In the genomic region with DNA sequence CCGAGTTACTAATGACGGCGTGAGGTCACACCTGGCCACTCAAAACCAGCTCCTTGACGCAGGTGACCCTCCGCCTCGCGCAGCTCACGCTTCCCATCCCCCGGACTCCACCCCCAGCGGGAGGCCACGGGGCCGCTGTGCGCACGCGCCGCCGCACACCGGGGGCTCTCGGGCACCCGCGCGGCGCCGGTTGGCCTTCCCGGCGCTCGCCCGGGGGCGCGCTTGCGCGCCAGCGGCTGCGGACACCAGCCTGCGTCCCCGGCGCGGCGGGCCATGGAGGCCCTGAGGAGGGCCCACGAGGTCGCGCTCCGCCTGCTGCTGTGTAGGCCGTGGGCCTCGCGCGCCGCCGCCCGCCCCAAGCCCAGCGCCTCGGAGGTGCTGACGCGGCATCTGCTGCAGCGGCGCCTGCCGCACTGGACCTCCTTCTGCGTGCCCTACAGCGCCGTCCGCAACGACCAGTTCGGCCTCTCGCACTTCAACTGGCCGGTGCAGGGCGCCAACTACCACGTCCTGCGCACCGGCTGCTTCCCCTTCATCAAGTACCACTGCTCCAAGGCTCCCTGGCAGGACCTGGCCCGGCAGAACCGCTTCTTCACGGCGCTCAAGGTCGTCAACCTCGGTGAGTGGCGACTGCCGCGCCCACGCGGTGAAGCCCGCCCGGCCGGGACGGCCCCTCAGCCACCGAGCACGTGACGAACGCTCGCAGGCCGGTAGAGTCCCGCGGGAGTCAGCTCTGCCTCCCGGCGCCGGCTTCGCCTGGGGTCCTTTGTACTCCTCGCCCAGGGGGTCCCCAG, we compare ENCODE assay signal across 1 cellular context.
TF ChIP-seq lines count a peak whose summit lies in the region.

C15orf61 (plus strand) TSS at position 156 of the 794 bp plus-strand sequence; CDS start at position 274, 118 bp downstream.

TF ChIP-seq in WTC11, 78 proteins besides CTCF, POLR2A, EP300 and RAD21 (continued from another document and continues in another):
- TF ChIP-seq, protein P1, sequence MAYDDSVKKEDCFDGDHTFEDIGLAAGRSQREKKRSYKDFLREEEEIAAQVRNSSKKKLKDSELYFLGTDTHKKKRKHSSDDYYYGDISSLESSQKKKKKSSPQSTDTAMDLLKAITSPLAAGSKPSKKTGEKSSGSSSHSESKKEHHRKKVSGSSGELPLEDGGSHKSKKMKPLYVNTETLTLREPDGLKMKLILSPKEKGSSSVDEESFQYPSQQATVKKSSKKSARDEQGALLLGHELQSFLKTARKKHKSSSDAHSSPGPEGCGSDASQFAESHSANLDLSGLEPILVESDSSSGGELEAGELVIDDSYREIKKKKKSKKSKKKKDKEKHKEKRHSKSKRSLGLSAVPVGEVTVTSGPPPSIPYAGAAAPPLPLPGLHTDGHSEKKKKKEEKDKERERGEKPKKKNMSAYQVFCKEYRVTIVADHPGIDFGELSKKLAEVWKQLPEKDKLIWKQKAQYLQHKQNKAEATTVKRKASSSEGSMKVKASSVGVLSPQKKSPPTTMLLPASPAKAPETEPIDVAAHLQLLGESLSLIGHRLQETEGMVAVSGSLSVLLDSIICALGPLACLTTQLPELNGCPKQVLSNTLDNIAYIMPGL (CRISPR knock-in tag; IDR thresholded peaks at IDR 0.05) = peak; percentile 61; the same call in 1 of the 2 replicates
- TF ChIP-seq, protein P2, sequence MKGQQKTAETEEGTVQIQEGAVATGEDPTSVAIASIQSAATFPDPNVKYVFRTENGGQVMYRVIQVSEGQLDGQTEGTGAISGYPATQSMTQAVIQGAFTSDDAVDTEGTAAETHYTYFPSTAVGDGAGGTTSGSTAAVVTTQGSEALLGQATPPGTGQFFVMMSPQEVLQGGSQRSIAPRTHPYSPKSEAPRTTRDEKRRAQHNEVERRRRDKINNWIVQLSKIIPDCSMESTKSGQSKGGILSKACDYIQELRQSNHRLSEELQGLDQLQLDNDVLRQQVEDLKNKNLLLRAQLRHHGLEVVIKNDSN (CRISPR knock-in tag; IDR thresholded peaks at IDR 0.05) = peak; percentile 94
- TF ChIP-seq TCF7 (CRISPR knock-in tag; IDR thresholded peaks at IDR 0.05; ENCODE audit: low read depth) (peak; percentile 86; the same call in 1 of the 2 replicates), ZNF396 (CRISPR knock-in tag; IDR thresholded peaks at IDR 0.05; ENCODE audit: borderline replicate concordance) (no peak), ATF3 (CRISPR knock-in tag; conservative IDR thresholded peaks at IDR 0.05) (no peak), ZNF219 (CRISPR knock-in tag; IDR thresholded peaks at IDR 0.05; ENCODE audit: borderline replicate concordance) (peak; percentile 89), NFE2L1 (CRISPR knock-in tag; IDR thresholded peaks at IDR 0.05) (peak; percentile 82), CBFB (CRISPR knock-in tag; IDR thresholded peaks at IDR 0.05; ENCODE audit: low read depth) (0 out of 2 replicates have a peak, but pooled peaks have one; percentile 11), PREB (CRISPR knock-in tag; IDR thresholded peaks at IDR 0.05; ENCODE audit: borderline replicate concordance) (peak; percentile 88; the same call in 1 of the 2 replicates), ZNF532 (CRISPR knock-in tag; IDR thresholded peaks at IDR 0.05; ENCODE audit: borderline replicate concordance) (no peak), ETV6 (CRISPR knock-in tag; IDR thresholded peaks at IDR 0.05) (0 out of 2 replicates have a peak, but pooled peaks have one; percentile 49), TP53 (CRISPR knock-in tag; IDR thresholded peaks at IDR 0.05) (peak; percentile 94), ATF6 (CRISPR knock-in tag; IDR thresholded peaks at IDR 0.05) (no peak), KAT7 (CRISPR knock-in tag; IDR thresholded peaks at IDR 0.05; ENCODE audit: borderline replicate concordance) (peak; percentile 85; the same call in 1 of the 2 replicates), ZNF423 (CRISPR knock-in tag; IDR thresholded peaks at IDR 0.05) (peak; percentile 96), MAX (CRISPR knock-in tag; IDR thresholded peaks at IDR 0.05) (peak; percentile 96), NR3C1 (CRISPR knock-in tag; conservative IDR thresholded peaks at IDR 0.05; ENCODE audit: low read depth) (0 out of 2 replicates have a peak, but pooled peaks have one; percentile 16), MLX (CRISPR knock-in tag; IDR thresholded peaks at IDR 0.05) (0 out of 2 replicates have a peak, but pooled peaks have one; percentile 66), SMAD4 (CRISPR knock-in tag; IDR thresholded peaks at IDR 0.05) (peak; percentile 63; the same call in 1 of the 2 replicates), MYBL2 (CRISPR knock-in tag; IDR thresholded peaks at IDR 0.05) (peak; percentile 80), CREB1 (CRISPR knock-in tag; IDR thresholded peaks at IDR 0.05) (peak; percentile 81; the same call in 1 of the 2 replicates)
- TF ChIP-seq, protein P3, sequence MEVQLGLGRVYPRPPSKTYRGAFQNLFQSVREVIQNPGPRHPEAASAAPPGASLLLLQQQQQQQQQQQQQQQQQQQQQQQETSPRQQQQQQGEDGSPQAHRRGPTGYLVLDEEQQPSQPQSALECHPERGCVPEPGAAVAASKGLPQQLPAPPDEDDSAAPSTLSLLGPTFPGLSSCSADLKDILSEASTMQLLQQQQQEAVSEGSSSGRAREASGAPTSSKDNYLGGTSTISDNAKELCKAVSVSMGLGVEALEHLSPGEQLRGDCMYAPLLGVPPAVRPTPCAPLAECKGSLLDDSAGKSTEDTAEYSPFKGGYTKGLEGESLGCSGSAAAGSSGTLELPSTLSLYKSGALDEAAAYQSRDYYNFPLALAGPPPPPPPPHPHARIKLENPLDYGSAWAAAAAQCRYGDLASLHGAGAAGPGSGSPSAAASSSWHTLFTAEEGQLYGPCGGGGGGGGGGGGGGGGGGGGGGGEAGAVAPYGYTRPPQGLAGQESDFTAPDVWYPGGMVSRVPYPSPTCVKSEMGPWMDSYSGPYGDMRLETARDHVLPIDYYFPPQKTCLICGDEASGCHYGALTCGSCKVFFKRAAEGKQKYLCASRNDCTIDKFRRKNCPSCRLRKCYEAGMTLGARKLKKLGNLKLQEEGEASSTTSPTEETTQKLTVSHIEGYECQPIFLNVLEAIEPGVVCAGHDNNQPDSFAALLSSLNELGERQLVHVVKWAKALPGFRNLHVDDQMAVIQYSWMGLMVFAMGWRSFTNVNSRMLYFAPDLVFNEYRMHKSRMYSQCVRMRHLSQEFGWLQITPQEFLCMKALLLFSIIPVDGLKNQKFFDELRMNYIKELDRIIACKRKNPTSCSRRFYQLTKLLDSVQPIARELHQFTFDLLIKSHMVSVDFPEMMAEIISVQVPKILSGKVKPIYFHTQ (CRISPR knock-in tag; IDR thresholded peaks at IDR 0.05) = no peak
- TF ChIP-seq, protein P4, sequence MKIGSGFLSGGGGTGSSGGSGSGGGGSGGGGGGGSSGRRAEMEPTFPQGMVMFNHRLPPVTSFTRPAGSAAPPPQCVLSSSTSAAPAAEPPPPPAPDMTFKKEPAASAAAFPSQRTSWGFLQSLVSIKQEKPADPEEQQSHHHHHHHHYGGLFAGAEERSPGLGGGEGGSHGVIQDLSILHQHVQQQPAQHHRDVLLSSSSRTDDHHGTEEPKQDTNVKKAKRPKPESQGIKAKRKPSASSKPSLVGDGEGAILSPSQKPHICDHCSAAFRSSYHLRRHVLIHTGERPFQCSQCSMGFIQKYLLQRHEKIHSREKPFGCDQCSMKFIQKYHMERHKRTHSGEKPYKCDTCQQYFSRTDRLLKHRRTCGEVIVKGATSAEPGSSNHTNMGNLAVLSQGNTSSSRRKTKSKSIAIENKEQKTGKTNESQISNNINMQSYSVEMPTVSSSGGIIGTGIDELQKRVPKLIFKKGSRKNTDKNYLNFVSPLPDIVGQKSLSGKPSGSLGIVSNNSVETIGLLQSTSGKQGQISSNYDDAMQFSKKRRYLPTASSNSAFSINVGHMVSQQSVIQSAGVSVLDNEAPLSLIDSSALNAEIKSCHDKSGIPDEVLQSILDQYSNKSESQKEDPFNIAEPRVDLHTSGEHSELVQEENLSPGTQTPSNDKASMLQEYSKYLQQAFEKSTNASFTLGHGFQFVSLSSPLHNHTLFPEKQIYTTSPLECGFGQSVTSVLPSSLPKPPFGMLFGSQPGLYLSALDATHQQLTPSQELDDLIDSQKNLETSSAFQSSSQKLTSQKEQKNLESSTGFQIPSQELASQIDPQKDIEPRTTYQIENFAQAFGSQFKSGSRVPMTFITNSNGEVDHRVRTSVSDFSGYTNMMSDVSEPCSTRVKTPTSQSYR (CRISPR knock-in tag; IDR thresholded peaks at IDR 0.05) = peak; percentile 46; the same call in 1 of the 2 replicates
- TF ChIP-seq, protein P5, sequence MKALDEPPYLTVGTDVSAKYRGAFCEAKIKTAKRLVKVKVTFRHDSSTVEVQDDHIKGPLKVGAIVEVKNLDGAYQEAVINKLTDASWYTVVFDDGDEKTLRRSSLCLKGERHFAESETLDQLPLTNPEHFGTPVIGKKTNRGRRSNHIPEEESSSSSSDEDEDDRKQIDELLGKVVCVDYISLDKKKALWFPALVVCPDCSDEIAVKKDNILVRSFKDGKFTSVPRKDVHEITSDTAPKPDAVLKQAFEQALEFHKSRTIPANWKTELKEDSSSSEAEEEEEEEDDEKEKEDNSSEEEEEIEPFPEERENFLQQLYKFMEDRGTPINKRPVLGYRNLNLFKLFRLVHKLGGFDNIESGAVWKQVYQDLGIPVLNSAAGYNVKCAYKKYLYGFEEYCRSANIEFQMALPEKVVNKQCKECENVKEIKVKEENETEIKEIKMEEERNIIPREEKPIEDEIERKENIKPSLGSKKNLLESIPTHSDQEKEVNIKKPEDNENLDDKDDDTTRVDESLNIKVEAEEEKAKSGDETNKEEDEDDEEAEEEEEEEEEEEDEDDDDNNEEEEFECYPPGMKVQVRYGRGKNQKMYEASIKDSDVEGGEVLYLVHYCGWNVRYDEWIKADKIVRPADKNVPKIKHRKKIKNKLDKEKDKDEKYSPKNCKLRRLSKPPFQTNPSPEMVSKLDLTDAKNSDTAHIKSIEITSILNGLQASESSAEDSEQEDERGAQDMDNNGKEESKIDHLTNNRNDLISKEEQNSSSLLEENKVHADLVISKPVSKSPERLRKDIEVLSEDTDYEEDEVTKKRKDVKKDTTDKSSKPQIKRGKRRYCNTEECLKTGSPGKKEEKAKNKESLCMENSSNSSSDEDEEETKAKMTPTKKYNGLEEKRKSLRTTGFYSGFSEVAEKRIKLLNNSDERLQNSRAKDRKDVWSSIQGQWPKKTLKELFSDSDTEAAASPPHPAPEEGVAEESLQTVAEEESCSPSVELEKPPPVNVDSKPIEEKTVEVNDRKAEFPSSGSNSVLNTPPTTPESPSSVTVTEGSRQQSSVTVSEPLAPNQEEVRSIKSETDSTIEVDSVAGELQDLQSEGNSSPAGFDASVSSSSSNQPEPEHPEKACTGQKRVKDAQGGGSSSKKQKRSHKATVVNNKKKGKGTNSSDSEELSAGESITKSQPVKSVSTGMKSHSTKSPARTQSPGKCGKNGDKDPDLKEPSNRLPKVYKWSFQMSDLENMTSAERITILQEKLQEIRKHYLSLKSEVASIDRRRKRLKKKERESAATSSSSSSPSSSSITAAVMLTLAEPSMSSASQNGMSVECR (CRISPR knock-in tag; IDR thresholded peaks at IDR 0.05; ENCODE audit: borderline replicate concordance) = peak; percentile 94
